14 cellular contexts compared by ENCODE assay signal in genomic region chr3:150080058-150080730, GRCh38.
DNase-seq lines count a peak whose midpoint lies in the region; ATAC-seq and TF ChIP-seq lines count a peak whose summit lies in the region.
"Had no signal": no experiment of that assay in that cellular context is flagged by ENCODE, and none has a peak within 500 bp of the region (broad histone marks: within the 10 kb centered on the region; RNA-seq: fewer than 3 reads in every experiment).

No MANE protein-coding gene starts in this region.

- H3K4me1 Mint-ChIP-seq in brain: peaks cover 74% of the 10 kb centered on the region
- peaks cover 6% of the 10 kb centered on the region for H3K4me1 Mint-ChIP-seq in activated naive CD8-positive, alpha-beta T cell treated with anti-CD3 and anti-CD28 coated beads for 36 hours
- H3K4me1 Mint-ChIP-seq: CD4-positive, CD25-positive, alpha-beta regulatory T cell had no signal

- H3K27me3 ChIP-seq in MG63 (no peaks in the 10 kb centered on the region), thoracic aorta (replicated peaks; ENCODE audit: insufficient read depth) (no peaks in the 10 kb centered on the region)

- no peaks in the 10 kb centered on the region for H3K36me3 ChIP-seq in MG63
- H3K36me3 ChIP-seq in mesodermal cell (ENCODE audit: control insufficient read depth, insufficient read depth, low read length): no peaks in the 10 kb centered on the region
- no peaks in the 10 kb centered on the region for H3K36me3 ChIP-seq in thoracic aorta

- TF ChIP-seq CTCF in brain (conservative IDR thresholded peaks at IDR 0.05): no peak
- no peak for TF ChIP-seq CTCF in thoracic aorta (IDR thresholded peaks at IDR 0.05)

- no peak overlapping the region for H3K4me3 ChIP-seq in MG63
- no peak overlapping the region for H3K4me3 ChIP-seq in mesodermal cell (ENCODE audit: extremely low read depth, insufficient read depth, low read length, poor library complexity, severe bottlenecking)
- H3K4me3 ChIP-seq in thoracic aorta: no peak overlapping the region

- H3K27me3 Mint-ChIP-seq in brain: peaks cover 3% of the 10 kb centered on the region
- peaks cover 14% of the 10 kb centered on the region for H3K27me3 Mint-ChIP-seq in activated naive CD8-positive, alpha-beta T cell treated with anti-CD3 and anti-CD28 coated beads for 36 hours

- H3K9me3 ChIP-seq in MG63 (peaks cover 4% of the 10 kb centered on the region), mesodermal cell (ENCODE audit: control insufficient read depth, low read length) (peaks cover 20% of the 10 kb centered on the region), thoracic aorta (peaks cover 14% of the 10 kb centered on the region)

- H3K27ac Mint-ChIP-seq in brain: peak overlapping the region; percentile 82 to 97 (median 96)
- H3K27ac Mint-ChIP-seq in activated naive CD8-positive, alpha-beta T cell treated with anti-CD3 and anti-CD28 coated beads for 36 hours: no peak overlapping the region
- H3K27ac Mint-ChIP-seq: activated naive CD8-positive, alpha-beta T cell treated with anti-CD3 and anti-CD28 coated beads, Interleukin-2, amount 50 U/mL, for 24 hours; CD4-positive, CD25-positive, alpha-beta regulatory T cell had no signal

- H3K9me3 Mint-ChIP-seq in brain: peaks cover 0 to 11% (median 9%) of the 10 kb centered on the region in 5 experiments
- H3K9me3 Mint-ChIP-seq in activated naive CD8-positive, alpha-beta T cell treated with anti-CD3 and anti-CD28 coated beads for 36 hours: peaks cover 8% of the 10 kb centered on the region

- DNase-seq in MG63 (peak; percentile 80), thoracic aorta (ENCODE audit: low spot score) (no peak), mucosa of gallbladder (ENCODE audit: low spot score) (no peak), NCI-H187 (lab: John Stamatoyannopoulos, UW) (no peak)
- no peak for DNase-seq in activated naive CD8-positive, alpha-beta T cell treated with anti-CD3 and anti-CD28 coated beads for 36 hours
- DNase-seq: activated CD4-positive, alpha-beta T cell treated with anti-CD3 and anti-CD28 coated beads for 48 hours; activated naive CD8-positive, alpha-beta T cell treated with anti-CD3 and anti-CD28 coated beads, Interleukin-2, amount 50 U/mL, for 24 hours; CD4-positive, CD25-positive, alpha-beta regulatory T cell; cortex of kidney; NCI-H1417 treated with DMSO at 0.1 percent for 48 hours; NCI-H510A; RPMI8226 had no signal

- WGBS in mesodermal cell (ENCODE audit: insufficient coverage in 2 of 2), 2 experiments: 78 to 90% methylated on average over 3 of the region's 4 CpGs

- H3K36me3 Mint-ChIP-seq in brain: peaks cover 3% of the 10 kb centered on the region
- no peaks in the 10 kb centered on the region for H3K36me3 Mint-ChIP-seq in activated naive CD8-positive, alpha-beta T cell treated with anti-CD3 and anti-CD28 coated beads for 36 hours
- H3K36me3 Mint-ChIP-seq: CD4-positive, CD25-positive, alpha-beta regulatory T cell had no signal

- peak overlapping the region; percentile 76 for H3K27ac ChIP-seq in mesodermal cell (ENCODE audit: low read depth, low read length, severe bottlenecking)
- peak overlapping the region; percentile 57 to 62 for H3K27ac ChIP-seq in thoracic aorta

- ATAC-seq in thoracic aorta (ENCODE audit: insufficient number of reproducible peaks, low FRiP score, low read depth): no peak
- ATAC-seq: activated naive CD8-positive, alpha-beta T cell treated with anti-CD3 and anti-CD28 coated beads, Interleukin-2, amount 50 U/mL, for 24 hours had no signal

- H3K4me3 Mint-ChIP-seq in brain: peak overlapping the region in 4 of 5 experiments; percentile 7 to 67 (median 45)
- H3K4me3 Mint-ChIP-seq in activated naive CD8-positive, alpha-beta T cell treated with anti-CD3 and anti-CD28 coated beads for 36 hours: no peak overlapping the region
- H3K4me3 Mint-ChIP-seq: activated naive CD8-positive, alpha-beta T cell treated with anti-CD3 and anti-CD28 coated beads, Interleukin-2, amount 50 U/mL, for 24 hours; CD4-positive, CD25-positive, alpha-beta regulatory T cell had no signal

- H3K4me1 ChIP-seq in mesodermal cell (ENCODE audit: control insufficient read depth, insufficient read depth, low read length, poor library complexity, severe bottlenecking) (peaks cover 32% of the 10 kb centered on the region), thoracic aorta (ENCODE audit: control insufficient read depth in 1 of 2, low read depth in 2 of 2) (peaks cover 7 to 60% of the 10 kb centered on the region in 2 donors)
